Comparison of ENCODE assay signal across 17 cellular contexts in genomic region chr11:84673753-84674152, GRCh38.
A peak's percentile ranks its signal among the peaks of the same experiment; 100 is the strongest.
DNase-seq lines count a peak whose midpoint lies in the region; ATAC-seq, FAIRE-seq and TF ChIP-seq lines count a peak whose summit lies in the region.
"Had no signal": no experiment of that assay in that cellular context is flagged by ENCODE, and none has a peak within 500 bp of the region (broad histone marks: within the 10 kb centered on the region; RNA-seq: fewer than 3 reads in every experiment).

No MANE protein-coding gene starts in this region.

- H3K4me1 ChIP-seq in liver (ENCODE audit: control insufficient read depth in 4 of 4, insufficient read depth in 4 of 4, low read length in 3 of 4): no peaks in the 10 kb centered on the region
- no peaks in the 10 kb centered on the region for H3K4me1 ChIP-seq in HepG2 (ENCODE audit: insufficient read depth, low read length)
- H3K4me1 ChIP-seq: A549, adrenal gland, parathyroid adenoma had no signal

- H3K27me3 ChIP-seq in liver (ENCODE audit: control insufficient read depth in 4 of 4, insufficient read depth in 4 of 4, low read length in 3 of 4): no peaks in the 10 kb centered on the region
- no peaks in the 10 kb centered on the region for H3K27me3 ChIP-seq in HepG2 (ENCODE audit: control insufficient read depth in 1 of 2, insufficient read depth in 2 of 2, low read length in 2 of 2)
- H3K27me3 ChIP-seq: adrenal gland, dorsolateral prefrontal cortex had no signal

- TF ChIP-seq RAD21 in liver (IDR thresholded peaks at IDR 0.05) (no peak), HepG2 (CRISPR knock-in tag; IDR thresholded peaks at IDR 0.05) (no peak)

- TF ChIP-seq POLR2A in HepG2 (IDR thresholded peaks at IDR 0.05; ENCODE audit: insufficient read depth in 1 of 2, low read depth in 2 of 2, low read length in 2 of 2): no peak

- no peak for FAIRE-seq in HepG2 (lab: Jason Lieb, UNC)
- FAIRE-seq: A549, GM18507 had no signal

- POLR2A ChIA-PET in HepG2 (lab: Yijun Ruan, JAX): no interaction called here

- TF ChIP-seq EP300 in HepG2 (IDR thresholded peaks at IDR 0.05; ENCODE audit: low read depth in 2 of 2, low read length in 2 of 2) (no peak), HepG2 (CRISPR knock-in tag; IDR thresholded peaks at IDR 0.05; ENCODE audit: borderline replicate concordance) (no peak)

- H3K9me3 ChIP-seq in liver (ENCODE audit: control insufficient read depth in 4 of 4, low read length in 3 of 4): no peaks in the 10 kb centered on the region
- no peaks in the 10 kb centered on the region for H3K9me3 ChIP-seq in HepG2 (ENCODE audit: low read length)
- H3K9me3 ChIP-seq: A549, adrenal gland had no signal

- peaks cover 5% of the 10 kb centered on the region for H3K36me3 Mint-ChIP-seq in natural killer cell treated with Interleukin-12 subunit alpha and Interleukin-12 subunit beta and Interleukin-15 and Interleukin-18, amount 100 ng/mL, for 72 hours
- H3K36me3 Mint-ChIP-seq: memory B cell had no signal

- H3K9ac ChIP-seq in liver (ENCODE audit: low read depth in 1 of 2, low read length in 2 of 2) (no peak overlapping the region), HepG2 (ENCODE audit: insufficient read depth, low read depth, low read length) (no peak overlapping the region)
- H3K9ac ChIP-seq: parathyroid adenoma had no signal

- no peak overlapping the region for H2AFZ ChIP-seq in HepG2 (ENCODE audit: low read length)
- H2AFZ ChIP-seq: parathyroid adenoma had no signal

- H3K36me3 ChIP-seq in liver (ENCODE audit: control insufficient read depth in 4 of 4, insufficient read depth in 3 of 4, low read depth in 1 of 4, low read length in 3 of 4) (no peaks in the 10 kb centered on the region), HepG2 (replicated peaks in 1 of 2; ENCODE audit: control insufficient read depth in 1 of 2, insufficient read depth in 2 of 2, low read length in 2 of 2) (no peaks in the 10 kb centered on the region)
- H3K36me3 ChIP-seq: adrenal gland had no signal

- peaks cover 24% of the 10 kb centered on the region for H3K9me3 Mint-ChIP-seq in natural killer cell treated with Interleukin-12 subunit alpha and Interleukin-12 subunit beta and Interleukin-15 and Interleukin-18, amount 100 ng/mL, for 72 hours
- H3K9me3 Mint-ChIP-seq: memory B cell had no signal

- H3K4me3 ChIP-seq in liver (ENCODE audit: low read depth in 1 of 3, low read length in 3 of 3) (no peak overlapping the region), HepG2 (replicated peaks in 1 of 3; ENCODE audit: insufficient read depth in 1 of 3, low read depth in 2 of 3, low read length in 3 of 3) (no peak overlapping the region)
- H3K4me3 ChIP-seq: A549, adrenal gland, dorsolateral prefrontal cortex had no signal

- CTCF ChIA-PET in HepG2 (lab: Yijun Ruan, JAX; ENCODE audit: low intra/inter-chr PET ratio, low total read pairs): no interaction called here

- ATAC-seq in HepG2 (no peak), GM18520 (IDR thresholded peaks at IDR 0.05; ENCODE audit: unreplicated experiment) (no peak)
- no peak for ATAC-seq in natural killer cell treated with Interleukin-12 subunit alpha and Interleukin-12 subunit beta and Interleukin-15 and Interleukin-18, amount 100 ng/mL, for 72 hours
- ATAC-seq: A549 had no signal

- H3K4me1 Mint-ChIP-seq in natural killer cell treated with Interleukin-12 subunit alpha and Interleukin-12 subunit beta and Interleukin-15 and Interleukin-18, amount 100 ng/mL, for 72 hours (ENCODE audit: low read depth in 2 of 2): no peaks in the 10 kb centered on the region
- H3K4me1 Mint-ChIP-seq: memory B cell had no signal

- H3K27ac ChIP-seq in liver (ENCODE audit: low read depth in 1 of 2, low read length in 2 of 2) (no peak overlapping the region), HepG2 (ENCODE audit: extremely low read length, insufficient read depth, low read length) (no peak overlapping the region)
- H3K27ac ChIP-seq: A549, adrenal gland, parathyroid adenoma had no signal

- BruUV-seq in HepG2 (replicated peaks; lab: Mats Ljungman, UMichigan): no TSS peak

- in situ Hi-C loops in HepG2 (cut with HindIII; ENCODE audit: extremely low pct_ligation_motif_present, low pct_unique_long_range_greater_than_20kb): no loop called here

- intact Hi-C loops in HepG2 (cut with micrococcal nuclease; ENCODE audit: unreplicated experiment): no loop called here

- no peaks in the 10 kb centered on the region for H4K20me1 ChIP-seq in HepG2 (ENCODE audit: insufficient read depth, low read length)

- no peak overlapping the region for H3K27ac Mint-ChIP-seq in natural killer cell treated with Interleukin-12 subunit alpha and Interleukin-12 subunit beta and Interleukin-15 and Interleukin-18, amount 100 ng/mL, for 72 hours
- H3K27ac Mint-ChIP-seq: memory B cell had no signal

- no peak overlapping the region for H3K4me3 Mint-ChIP-seq in natural killer cell treated with Interleukin-12 subunit alpha and Interleukin-12 subunit beta and Interleukin-15 and Interleukin-18, amount 100 ng/mL, for 72 hours
- H3K4me3 Mint-ChIP-seq: memory B cell had no signal

- H3K4me2 ChIP-seq in HepG2 (ENCODE audit: low read depth, low read length): no peak overlapping the region
- H3K4me2 ChIP-seq: A549 had no signal

- no peaks in the 10 kb centered on the region for H3K79me2 ChIP-seq in HepG2 (ENCODE audit: insufficient read depth, low read length)
- H3K79me2 ChIP-seq: parathyroid adenoma had no signal

- TF ChIP-seq CTCF in liver (IDR thresholded peaks at IDR 0.05; ENCODE audit: low read depth, low read length, missing input control): no peak
- no peak for TF ChIP-seq CTCF in HepG2 (CRISPR knock-in tag; IDR thresholded peaks at IDR 0.05)

- DNase-seq in HepG2 (ENCODE audit: low spot score) (no peak), globus pallidus (ENCODE audit: low spot score) (peak; percentile 35), superior temporal gyrus (ENCODE audit: extremely low spot score) (peak; percentile 75), NCI-H2081 treated with DMSO at 0.1 percent for 48 hours (lab: John Stamatoyannopoulos, UW) (no peak)
- DNase-seq in natural killer cell treated with Interleukin-12 subunit alpha and Interleukin-12 subunit beta and Interleukin-15 and Interleukin-18, amount 100 ng/mL, for 72 hours (ENCODE audit: low spot score): no peak
- DNase-seq: dorsolateral prefrontal cortex; NCI-H510A treated with DMSO at 0.1 percent for 48 hours; SHP77 treated with DMSO at 0.1 percent for 48 hours; stimulated activated CD4-positive, alpha-beta T cell treated with anti-CD3 and anti-CD28 coated beads, Interleukin-15, amount 100 ng/mL, for 24 hours had no signal

- no peaks in the 10 kb centered on the region for H3K27me3 Mint-ChIP-seq in natural killer cell treated with Interleukin-12 subunit alpha and Interleukin-12 subunit beta and Interleukin-15 and Interleukin-18, amount 100 ng/mL, for 72 hours

TF ChIP-seq in HepG2, 621 proteins besides CTCF, POLR2A, EP300 and RAD21 (continues in another document):
- TF ChIP-seq TFAP4 (IDR thresholded peaks at IDR 0.05; ENCODE audit: borderline replicate concordance, low read depth): no peak
- TF ChIP-seq MED8 (CRISPR knock-in tag; IDR thresholded peaks at IDR 0.05; ENCODE audit: insufficient replicate concordance): no peak
- TF ChIP-seq ZC3H4 (CRISPR knock-in tag; IDR thresholded peaks at IDR 0.05; ENCODE audit: borderline replicate concordance): no peak
- no peak for TF ChIP-seq SNAPC5 (CRISPR knock-in tag; IDR thresholded peaks at IDR 0.05; ENCODE audit: borderline replicate concordance)
- TF ChIP-seq MLX (CRISPR knock-in tag; IDR thresholded peaks at IDR 0.05): no peak

TF ChIP-seq in PFSK-1, 5 proteins besides CTCF, POLR2A, EP300 and RAD21:
- TF ChIP-seq REST (IDR thresholded peaks at IDR 0.05; ENCODE audit: insufficient read depth in 1 of 2, low read depth in 2 of 2, low read length in 2 of 2): peak; percentile 35 to 90; a peak in 2 of 4 replicates
- no peak for TF ChIP-seq SIN3A (IDR thresholded peaks at IDR 0.05; ENCODE audit: borderline replicate concordance, insufficient read depth, low read length)

Comparison
In these comparisons a context has a peak if more than half of its experiments do, and no peak if none do; other contexts are left out.
1. DNase-seq: peak in globus pallidus (single experiment) and superior temporal gyrus (single experiment); none in HepG2 (single experiment), NCI-H2081 treated with DMSO at 0.1 percent for 48 hours (single experiment) and natural killer cell treated with Interleukin-12 subunit alpha and Interleukin-12 subunit beta and Interleukin-15 and Interleukin-18, amount 100 ng/mL, for 72 hours (single experiment).